In genomic region chr13:87798536-87798935, GRCh38 we compare ENCODE assay signal across 20 cellular contexts.
"Had no signal": no experiment of that assay in that cellular context is flagged by ENCODE, and none has a peak within 500 bp of the region (broad histone marks: within the 10 kb centered on the region; RNA-seq: fewer than 3 reads in every experiment).

No MANE protein-coding gene starts in this region.

- H3K79me2 ChIP-seq: parathyroid adenoma had no signal

- H3K4me1 ChIP-seq: parathyroid adenoma, sigmoid colon, spleen, stomach, upper lobe of right lung had no signal

- H3K36me3 ChIP-seq: brain microvascular endothelial cell, neutrophil, sigmoid colon, spleen, stomach, thoracic aorta, upper lobe of right lung, WERI-Rb-1 had no signal

- H3K4me3 ChIP-seq: coronary artery, sigmoid colon, spleen, stomach, thoracic aorta, upper lobe of right lung had no signal

- ATAC-seq: activated T-helper 17 cell treated with anti-CD3 and anti-CD28 coated beads, Interleukin-2, amount 50 U/mL, for 72 hours; natural killer cell; upper lobe of right lung had no signal

- H3K27ac ChIP-seq: brain microvascular endothelial cell, coronary artery, neutrophil, parathyroid adenoma, sigmoid colon, spleen, stomach, thoracic aorta, upper lobe of right lung, WERI-Rb-1 had no signal

- H3K9me3 ChIP-seq: neutrophil, sigmoid colon, spleen, stomach, thoracic aorta, upper lobe of right lung had no signal

- H2AFZ ChIP-seq: parathyroid adenoma had no signal

- H3K27me3 ChIP-seq: brain microvascular endothelial cell, neutrophil, sigmoid colon, spleen, stomach, upper lobe of right lung had no signal

- DNase-seq: activated CD4-positive, alpha-beta T cell treated with anti-CD3 and anti-CD28 coated beads, Interleukin-2, amount 50 U/mL, for 48 hours; activated naive CD4-positive, alpha-beta T cell treated with Interleukin-2 at 50 U/mL for 16 hours; anterior cingulate cortex; brain microvascular endothelial cell; foreskin fibroblast; head of caudate nucleus; kidney glomerular epithelial cell; mesenchymal stem cell; natural killer cell; sigmoid colon; spleen; stimulated activated CD4-positive, alpha-beta T cell treated with anti-CD3 and anti-CD28 coated beads, Interleukin-1b, Interleukin-23, amount 100 ng/mL, for 48 hours; stomach; upper lobe of right lung; WERI-Rb-1 had no signal

- H3K9ac ChIP-seq: parathyroid adenoma had no signal
